Comparison of ENCODE assay signal across 19 cellular contexts in the genomic region with DNA sequence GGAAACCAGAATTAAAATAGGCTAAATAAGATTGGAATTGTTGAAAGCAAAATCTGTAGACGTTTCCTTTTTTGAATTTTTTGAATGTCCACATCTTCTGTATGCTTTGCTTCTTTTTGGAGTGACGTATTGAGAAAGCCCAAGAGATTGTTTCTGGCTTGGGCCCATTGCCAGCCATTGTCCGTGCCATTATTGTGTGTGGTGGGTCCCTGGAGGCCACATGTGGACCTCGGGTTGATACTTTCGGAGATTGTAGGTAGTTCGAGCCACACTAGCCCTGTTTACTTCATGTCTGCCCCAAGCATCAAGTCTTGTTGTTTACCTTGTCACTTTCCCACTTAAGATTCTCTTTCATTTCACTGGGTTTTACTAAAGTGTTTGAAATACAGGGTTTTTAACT.
DNase-seq lines count a peak whose midpoint lies in the region; ATAC-seq, FAIRE-seq and TF ChIP-seq lines count a peak whose summit lies in the region.
"Had no signal": no experiment of that assay in that cellular context is flagged by ENCODE, and none has a peak within 500 bp of the region (broad histone marks: within the 10 kb centered on the region; RNA-seq: fewer than 3 reads in every experiment).

No MANE protein-coding gene starts in this region.

- ATAC-seq in T-helper 17 cell (no peak), GM18519 (IDR thresholded peaks at IDR 0.05; ENCODE audit: low FRiP score, unreplicated experiment) (no peak), HG03354 (IDR thresholded peaks at IDR 0.05; ENCODE audit: poor library complexity, severe bottlenecking, unreplicated experiment) (no peak)
- ATAC-seq: effector memory CD8-positive, alpha-beta T cell had no signal

- H3K36me3 Mint-ChIP-seq in activated naive CD4-positive, alpha-beta T cell treated with anti-CD3 and anti-CD28 coated beads, Interleukin-2, amount 50 U/mL, for 24 hours, result no peaks in the 10 kb centered on the region
- no peaks in the 10 kb centered on the region for H3K36me3 Mint-ChIP-seq in T-helper 17 cell (ENCODE audit: low read depth)
- H3K36me3 Mint-ChIP-seq: naive B cell had no signal

- no peak for FAIRE-seq in RCC 7860 (lab: Jason Lieb, UNC)

- H3K9me3 ChIP-seq in T-helper 17 cell (ENCODE audit: control insufficient read depth, low read length, poor library complexity, severe bottlenecking), result no peaks in the 10 kb centered on the region
- H3K9me3 ChIP-seq: HAP-1, MG63 had no signal

- no peak overlapping the region for H3K4me3 Mint-ChIP-seq in activated naive CD4-positive, alpha-beta T cell treated with anti-CD3 and anti-CD28 coated beads, Interleukin-2, amount 50 U/mL, for 24 hours
- H3K4me3 Mint-ChIP-seq in T-helper 17 cell, result no peak overlapping the region
- H3K4me3 Mint-ChIP-seq: brain; effector memory CD8-positive, alpha-beta T cell; naive B cell had no signal

- no peaks in the 10 kb centered on the region for H3K9me3 Mint-ChIP-seq in activated naive CD4-positive, alpha-beta T cell treated with anti-CD3 and anti-CD28 coated beads, Interleukin-2, amount 50 U/mL, for 24 hours
- H3K9me3 Mint-ChIP-seq: brain; effector memory CD8-positive, alpha-beta T cell; naive B cell had no signal

- no peak for TF ChIP-seq CTCF in fibroblast of the aortic adventitia (IDR thresholded peaks at IDR 0.05; ENCODE audit: insufficient read depth, low read length)

- peak overlapping the region; percentile 86 for H3K27ac ChIP-seq in substantia nigra (ENCODE audit: low read depth, low read length, poor library complexity, severe bottlenecking)

- DNase-seq in activated naive CD4-positive, alpha-beta T cell (lab: John Stamatoyannopoulos, UW), result no peak
- DNase-seq in T-helper 17 cell, result no peak
- peak; percentile 36 for DNase-seq in fibroblast of the aortic adventitia (ENCODE audit: low read depth)
- DNase-seq in substantia nigra (lab: John Stamatoyannopoulos, UW), result peak in 3 of 49 donors; percentile 8 to 17 (median 14)
- no peak for DNase-seq in RCC 7860 (ENCODE audit: low spot score)
- DNase-seq: Calu3; effector memory CD8-positive, alpha-beta T cell; GF-D8; MG63; naive B cell; NCI-H2029; NCI-H69; stimulated activated naive CD4-positive, alpha-beta T cell treated with Interleukin-2 at 50 U/mL for 16 hours; T-helper 9 cell had no signal

- no peaks in the 10 kb centered on the region for H3K27me3 Mint-ChIP-seq in activated naive CD4-positive, alpha-beta T cell treated with anti-CD3 and anti-CD28 coated beads, Interleukin-2, amount 50 U/mL, for 24 hours
- no peaks in the 10 kb centered on the region for H3K27me3 Mint-ChIP-seq in T-helper 17 cell
- H3K27me3 Mint-ChIP-seq: brain; effector memory CD8-positive, alpha-beta T cell; naive B cell had no signal

- H3K4me1 Mint-ChIP-seq in activated naive CD4-positive, alpha-beta T cell treated with anti-CD3 and anti-CD28 coated beads, Interleukin-2, amount 50 U/mL, for 24 hours, result peaks cover 44% of the 10 kb centered on the region
- peaks cover 17% of the 10 kb centered on the region for H3K4me1 Mint-ChIP-seq in T-helper 17 cell

- H3K4me3 ChIP-seq in fibroblast of the aortic adventitia (ENCODE audit: low read depth, low read length), result no peak overlapping the region
- H3K4me3 ChIP-seq: HAP-1, MG63 had no signal

- H3K27ac Mint-ChIP-seq in activated naive CD4-positive, alpha-beta T cell treated with anti-CD3 and anti-CD28 coated beads, Interleukin-2, amount 50 U/mL, for 24 hours, result peak overlapping the region; percentile 66
- H3K27ac Mint-ChIP-seq in T-helper 17 cell, result peak overlapping the region; percentile 89
- H3K27ac Mint-ChIP-seq: effector memory CD8-positive, alpha-beta T cell; naive B cell had no signal
